8 cellular contexts compared by ENCODE assay signal in genomic region chr7:44073664-44074348, GRCh38. TPM values are rescaled to one million over a fixed set of nuclear protein-coding genes. Genes with fewer than 3 reads are reported as not detected.
DNase-seq lines count a peak whose midpoint lies in the region; ATAC-seq and TF ChIP-seq lines count a peak whose summit lies in the region.

No MANE protein-coding gene starts in this region.

- ATAC-seq in naive B cell (ENCODE audit: low read depth in 2 of 2) (peak; percentile 93 to 95), upper lobe of right lung (peak; percentile 88)

- TF ChIP-seq CTCF in Calu3 (IDR thresholded peaks at IDR 0.05; ENCODE audit: unreplicated experiment), result no peak
- TF ChIP-seq CTCF in H9 (conservative IDR thresholded peaks at IDR 0.05), result no peak
- no peak for TF ChIP-seq CTCF in upper lobe of right lung (IDR thresholded peaks at IDR 0.05)

- H3K79me1 ChIP-seq in H9 (ENCODE audit: insufficient read depth, low read depth, low read length, poor library complexity, severe bottlenecking), result no peaks in the 10 kb centered on the region

- H3K4me3 Mint-ChIP-seq in Calu3 (ENCODE audit: low read depth, unreplicated experiment) (peak overlapping the region; percentile 29), H9 (no peak overlapping the region), naive B cell (peak overlapping the region; percentile 60 to 90 (median 76))

- H3K36me3 ChIP-seq in effector memory CD4-positive, alpha-beta T cell (ENCODE audit: control insufficient read depth, insufficient read depth, low read length), result peaks cover 61% of the 10 kb centered on the region
- H3K36me3 ChIP-seq in upper lobe of right lung, result peaks cover 60% of the 10 kb centered on the region

- no peak overlapping the region for H3K4ac ChIP-seq in H9 (ENCODE audit: low read depth, low read length)

- H3K27ac ChIP-seq in H9 (ENCODE audit: insufficient read length, low read depth, low read length) (no peak overlapping the region), upper lobe of right lung (peak overlapping the region; percentile 77)
- peak overlapping the region; percentile 0 for H3K27ac ChIP-seq in effector memory CD4-positive, alpha-beta T cell (ENCODE audit: insufficient read depth, low read length, poor library complexity, severe bottlenecking)

- H3K79me2 ChIP-seq in H9 (ENCODE audit: insufficient read depth, low read length), result no peaks in the 10 kb centered on the region

- no peak overlapping the region for H3T11ph ChIP-seq in H9 (ENCODE audit: low read length)

- H3K9ac ChIP-seq in H9 (ENCODE audit: extremely low read depth, insufficient read length, low read length), result no peak overlapping the region

- no TSS peak for BruUV-seq in Calu3 (replicated peaks; lab: Mats Ljungman, UMichigan)

- peak; percentile 66 for DNase-seq in Calu3
- DNase-seq in H9, result peak; percentile 88
- DNase-seq in SW480 (ENCODE audit: low spot score), result peak; percentile 84
- DNase-seq in effector memory CD4-positive, alpha-beta T cell, result no peak
- peak; percentile 87 for DNase-seq in naive B cell
- DNase-seq in upper lobe of right lung, result peak; percentile 87
- DNase-seq in COR-L47 (lab: John Stamatoyannopoulos, UW), result no peak
- no peak for DNase-seq in NCI-H2171 (lab: John Stamatoyannopoulos, UW)

- H3K27ac Mint-ChIP-seq in Calu3 (ENCODE audit: unreplicated experiment) (peak overlapping the region; percentile 18), H9 (no peak overlapping the region), naive B cell (peak overlapping the region; percentile 97 to 99 (median 99))

- H3K4me2 ChIP-seq in H9 (ENCODE audit: insufficient read depth, insufficient read length, low read length), result no peak overlapping the region

- H3K4me1 Mint-ChIP-seq in Calu3 (ENCODE audit: low read depth, unreplicated experiment) (peaks cover 21% of the 10 kb centered on the region), H9 (no peaks in the 10 kb centered on the region), naive B cell (peaks cover 44 to 90% (median 88%) of the 10 kb centered on the region in 3 donors)

- no peak overlapping the region for H2BK120ac ChIP-seq in H9 (ENCODE audit: low read depth, low read length, poor library complexity, severe bottlenecking)

- H2BK20ac ChIP-seq in H9 (ENCODE audit: low read depth, low read length, poor library complexity, severe bottlenecking), result no peak overlapping the region

- CTCF ChIA-PET in Calu3 (lab: Charles Lee), result no interaction called here

- H3K23me2 ChIP-seq in H9 (ENCODE audit: insufficient read length, low read depth, low read length, poor library complexity, severe bottlenecking), result no peaks in the 10 kb centered on the region

- H3K9me3 ChIP-seq in H9 (ENCODE audit: control insufficient read depth, low read depth, low read length) (no peaks in the 10 kb centered on the region), upper lobe of right lung (no peaks in the 10 kb centered on the region)
- no peaks in the 10 kb centered on the region for H3K9me3 ChIP-seq in effector memory CD4-positive, alpha-beta T cell (ENCODE audit: control insufficient read depth, low read length)

- no peaks in the 10 kb centered on the region for H3K27me3 ChIP-seq in H9 (ENCODE audit: insufficient read depth, low read length)
- H3K27me3 ChIP-seq in effector memory CD4-positive, alpha-beta T cell (replicated peaks; ENCODE audit: control insufficient read depth, insufficient read depth, low read length, poor library complexity, severe bottlenecking), result no peaks in the 10 kb centered on the region
- no peaks in the 10 kb centered on the region for H3K27me3 ChIP-seq in upper lobe of right lung

- H3K18ac ChIP-seq in H9 (ENCODE audit: insufficient read length, low read depth, low read length), result no peak overlapping the region

- H2AFZ ChIP-seq in H9 (ENCODE audit: low read length), result no peak overlapping the region

- H2BK15ac ChIP-seq in H9 (ENCODE audit: low read depth, low read length), result no peak overlapping the region

- H3K4me1 ChIP-seq in H9 (ENCODE audit: insufficient read depth, low read length), result no peaks in the 10 kb centered on the region
- no peaks in the 10 kb centered on the region for H3K4me1 ChIP-seq in effector memory CD4-positive, alpha-beta T cell (ENCODE audit: control insufficient read depth, insufficient read depth, low read length, poor library complexity, severe bottlenecking)
- H3K4me1 ChIP-seq in upper lobe of right lung, result peaks cover 4% of the 10 kb centered on the region

- no peak overlapping the region for H2AK5ac ChIP-seq in H9 (ENCODE audit: insufficient read length, low read length)

- intact Hi-C loops in Calu3 (cut with micrococcal nuclease; ENCODE audit: unreplicated experiment), result no loop called here
- intact Hi-C loops in upper lobe of right lung (cut with DNase I), result loop anchor here (5.0 kb wide), 1 partner anchor 123 kb away; no protein-coding TSS in a partner anchor

- WGBS in H9 (ENCODE audit: extremely low coverage, insufficient read length, low lambda C conversion rate), result no CpG with 5 or more reads among the region's 26 CpGs

- H3K23ac ChIP-seq in H9 (ENCODE audit: insufficient read length, low read depth, low read length), result no peak overlapping the region

- H2BK5ac ChIP-seq in H9 (ENCODE audit: insufficient read length, low read length), result no peak overlapping the region

- no peak overlapping the region for H2BK12ac ChIP-seq in H9 (ENCODE audit: insufficient read length, low read depth, low read length)

- no peak overlapping the region for H4K5ac ChIP-seq in H9 (ENCODE audit: insufficient read length, low read depth, low read length)

- H3K27me3 Mint-ChIP-seq in Calu3 (ENCODE audit: unreplicated experiment) (no peaks in the 10 kb centered on the region), H9 (ENCODE audit: low read depth) (peaks cover 10% of the 10 kb centered on the region), naive B cell (no peaks in the 10 kb centered on the region)

- H3K36me3 Mint-ChIP-seq in Calu3 (ENCODE audit: insufficient read depth, unreplicated experiment), result peaks cover 79% of the 10 kb centered on the region
- peaks cover 15 to 49% (median 46%) of the 10 kb centered on the region in 3 experiments for H3K36me3 Mint-ChIP-seq in H9 (ENCODE audit: insufficient read depth in 1 of 3, low read depth in 3 of 3)
- peaks cover 16% of the 10 kb centered on the region in 2 donors for H3K36me3 Mint-ChIP-seq in naive B cell

- H3K4me3 ChIP-seq in effector memory CD4-positive, alpha-beta T cell (ENCODE audit: insufficient read depth, low read depth, low read length, poor library complexity, severe bottlenecking), result no peak overlapping the region
- no peak overlapping the region for H3K4me3 ChIP-seq in upper lobe of right lung

- H3K9me3 Mint-ChIP-seq in Calu3 (ENCODE audit: low read depth, unreplicated experiment), result no peaks in the 10 kb centered on the region
- no peaks in the 10 kb centered on the region; a peak in 1 of 5 replicates for H3K9me3 Mint-ChIP-seq in H9
- H3K9me3 Mint-ChIP-seq in naive B cell, result no peaks in the 10 kb centered on the region

- H3K56ac ChIP-seq in H9 (ENCODE audit: insufficient read length, low read depth, low read length), result no peak overlapping the region

- H4K91ac ChIP-seq in H9 (ENCODE audit: insufficient read length, low read depth, low read length), result no peak overlapping the region

- no peak overlapping the region for H3K14ac ChIP-seq in H9 (ENCODE audit: insufficient read depth, low read length)

- no peaks in the 10 kb centered on the region for H4K20me1 ChIP-seq in H9 (ENCODE audit: control insufficient read depth, insufficient read depth, insufficient read length)

- no peak overlapping the region for H4K8ac ChIP-seq in H9 (replicated peaks; ENCODE audit: insufficient read length, low read depth, low read length)

RNA-seq across cellular contexts. Expression of gene PGAM2, which starts 8.4 kb away (rescaled TPM):
- 0.87 TPM in 1 of 2 replicates, not detected in the other for total RNA-seq in Calu3 (2022)
- total RNA-seq in H9 (2021), result 5.6 and 8.7 TPM in 2 replicates
- not detected for polyA plus RNA-seq in naive B cell (ENCODE audit: low read depth in 6 of 6)
- 1.1 TPM for total RNA-seq in upper lobe of right lung

RNA-seq across cellular contexts. Expression of gene POLM, which starts 8.5 kb away (rescaled TPM):
- total RNA-seq in Calu3 (2022) (44.2 and 57.9 TPM in 2 replicates), H9 (2021) (18.7 and 24.5 TPM in 2 replicates), upper lobe of right lung (26.8 TPM)
- 10 to 100 TPM; 26.3 to 53.0 (median 31.4) TPM for polyA plus RNA-seq in naive B cell (ENCODE audit: low read depth in 6 of 6)

RNA-seq across cellular contexts. Expression of gene DBNL, which starts 29.3 kb away (rescaled TPM):
- total RNA-seq in Calu3 (2022), result 164 and 180 TPM in 2 replicates
- 51.3 and 52.8 TPM in 2 replicates for total RNA-seq in H9 (2021)
- polyA plus RNA-seq in naive B cell (ENCODE audit: low read depth in 6 of 6), result 100 to 1,000 TPM; 226 to 512 (median 348) TPM
- 93.7 TPM for total RNA-seq in upper lobe of right lung

RNA-seq across cellular contexts. Expression of gene AEBP1, which starts 30.3 kb away (rescaled TPM):
- not detected in 2 replicates for total RNA-seq in Calu3 (2022)
- total RNA-seq in H9 (2021), result 49.1 and 49.3 TPM in 2 replicates
- 10 to 100 TPM in 1 of 6 donors, 1 to 10 TPM in 5; 1.9 to 18.5 (median 4.1) TPM for polyA plus RNA-seq in naive B cell (ENCODE audit: low read depth in 6 of 6)
- total RNA-seq in upper lobe of right lung, result 272 TPM

RNA-seq across cellular contexts. Expression of gene POLD2, which starts 49.5 kb away (rescaled TPM):
- total RNA-seq in Calu3 (2022) (237 and 246 TPM in 2 replicates), H9 (2021) (126 and 131 TPM in 2 replicates), upper lobe of right lung (60.2 TPM)
- polyA plus RNA-seq in naive B cell (ENCODE audit: low read depth in 6 of 6), result 100 to 1,000 TPM in 2 of 6 donors, 10 to 100 TPM in 4; 80.6 to 128 (median 88.6) TPM

Comparison
In these comparisons a context has a peak if more than half of its experiments do, and no peak if none do; other contexts are left out.
1. DNase-seq: peak in Calu3 (single experiment), H9 (single experiment), SW480 (single experiment), naive B cell (single experiment) and upper lobe of right lung (single experiment); none in effector memory CD4-positive, alpha-beta T cell (0 of 3), COR-L47 (single experiment) and NCI-H2171 (single experiment).
2. H3K27ac Mint-ChIP-seq: peak in Calu3 (single experiment) and naive B cell (6 of 6); none in H9 (0 of 3).
3. H3K4me3 Mint-ChIP-seq: peak in Calu3 (single experiment) and naive B cell (8 of 8); none in H9 (0 of 2).